ENCODE assay signal across 2 cellular contexts in the genomic region with DNA sequence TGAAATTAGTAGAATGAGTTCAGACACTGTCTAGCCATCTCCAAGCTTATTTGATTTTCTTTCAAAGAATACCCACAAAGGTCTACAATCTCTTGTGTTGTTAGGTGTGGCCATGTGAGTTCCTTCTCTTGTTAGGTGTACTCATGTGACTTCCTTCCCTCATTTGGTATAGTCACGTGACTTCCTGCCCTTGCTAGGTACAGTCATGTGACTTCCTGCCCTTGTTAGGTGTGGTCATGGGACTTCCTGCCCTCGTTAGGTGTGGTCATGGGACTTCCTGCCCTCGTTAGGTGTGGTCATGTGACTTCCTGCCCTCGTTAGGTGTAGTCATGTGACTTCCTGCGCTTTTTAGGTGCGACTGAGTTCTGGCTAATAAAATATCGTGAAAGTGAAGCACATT.
TF ChIP-seq lines count a peak whose summit lies in the region.

No MANE protein-coding gene starts in this region.

TF ChIP-seq in A549, 52 proteins besides CTCF, POLR2A, EP300 and RAD21 (continued from another document):
- TF ChIP-seq, protein P1, sequence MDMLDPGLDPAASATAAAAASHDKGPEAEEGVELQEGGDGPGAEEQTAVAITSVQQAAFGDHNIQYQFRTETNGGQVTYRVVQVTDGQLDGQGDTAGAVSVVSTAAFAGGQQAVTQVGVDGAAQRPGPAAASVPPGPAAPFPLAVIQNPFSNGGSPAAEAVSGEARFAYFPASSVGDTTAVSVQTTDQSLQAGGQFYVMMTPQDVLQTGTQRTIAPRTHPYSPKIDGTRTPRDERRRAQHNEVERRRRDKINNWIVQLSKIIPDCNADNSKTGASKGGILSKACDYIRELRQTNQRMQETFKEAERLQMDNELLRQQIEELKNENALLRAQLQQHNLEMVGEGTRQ (IDR thresholded peaks at IDR 0.05): peak; percentile 82
- TF ChIP-seq SREBF2 (IDR thresholded peaks at IDR 0.05): no peak

TF ChIP-seq in H1, 55 proteins besides CTCF, POLR2A, EP300 and RAD21 (continued from another document):
- TF ChIP-seq SAP30 (IDR thresholded peaks at IDR 0.05; ENCODE audit: insufficient read depth, insufficient replicate concordance, low read length) (no peak), TAF1 (IDR thresholded peaks at IDR 0.05; ENCODE audit: low read depth, low read length) (no peak)
